ENCODE assay signal across 20 cellular contexts in the genomic region with DNA sequence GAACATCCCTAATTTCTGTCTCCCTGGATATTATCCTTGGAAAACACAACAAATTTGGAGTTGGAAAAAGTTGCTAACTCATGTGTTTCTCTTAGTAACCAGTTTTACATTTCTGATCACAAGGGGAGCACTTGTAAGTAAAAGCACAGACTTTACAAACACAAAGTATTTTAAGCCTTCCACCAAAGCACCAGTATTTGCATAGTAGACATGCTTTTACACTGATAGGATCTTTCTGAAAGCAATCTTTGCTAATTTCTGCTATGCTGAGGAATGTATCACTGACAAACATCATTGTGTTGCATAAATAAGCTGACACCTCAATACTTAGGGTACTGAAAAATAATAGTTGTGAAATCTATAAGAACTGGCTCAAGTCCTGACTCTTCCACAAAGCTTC.
DNase-seq lines count a peak whose midpoint lies in the region; ATAC-seq, FAIRE-seq and TF ChIP-seq lines count a peak whose summit lies in the region.
"Had no signal": no experiment of that assay in that cellular context is flagged by ENCODE, and none has a peak within 500 bp of the region (broad histone marks: within the 10 kb centered on the region; RNA-seq: fewer than 3 reads in every experiment).

No MANE protein-coding gene starts in this region.

- no peak overlapping the region for H3K14ac ChIP-seq in mesenchymal stem cell (ENCODE audit: low read length in 2 of 2)

- H3K4me1 ChIP-seq in A549 = peaks cover 30% of the 10 kb centered on the region
- peaks cover 29% of the 10 kb centered on the region for H3K4me1 ChIP-seq in GM23338 (ENCODE audit: insufficient read depth)
- no peaks in the 10 kb centered on the region for H3K4me1 ChIP-seq in mesenchymal stem cell (ENCODE audit: control insufficient read depth, insufficient read depth, low read depth, low read length)
- H3K4me1 ChIP-seq in right cardiac atrium (ENCODE audit: control insufficient read depth, insufficient read depth, low read length) = peaks cover 1% of the 10 kb centered on the region
- H3K4me1 ChIP-seq: SJCRH30 had no signal

- H3K4me2 ChIP-seq in A549 (no peak overlapping the region), GM23338 (no peak overlapping the region), mesenchymal stem cell (ENCODE audit: low read length, poor library complexity, severe bottlenecking) (no peak overlapping the region)

- H3K4me1 Mint-ChIP-seq in GM23338 = peaks cover 32% of the 10 kb centered on the region
- no peaks in the 10 kb centered on the region for H3K4me1 Mint-ChIP-seq in activated T-cell treated with anti-CD3 and anti-CD28 coated beads, Interleukin-2, amount 50 U/mL, for 72 hours (ENCODE audit: low read depth)
- H3K4me1 Mint-ChIP-seq: CD14-positive monocyte had no signal

- TF ChIP-seq RAD21 in A549 (conservative IDR thresholded peaks at IDR 0.05 in 1 of 2, IDR thresholded peaks at IDR 0.05 in 1 of 2) = no peak

- no peaks in the 10 kb centered on the region for H3K9me3 Mint-ChIP-seq in GM23338
- H3K9me3 Mint-ChIP-seq in activated T-cell treated with anti-CD3 and anti-CD28 coated beads, Interleukin-2, amount 50 U/mL, for 72 hours = peaks cover 0 to 3% of the 10 kb centered on the region in 2 donors

- TF ChIP-seq EP300 in A549 (IDR thresholded peaks at IDR 0.05) = no peak

- H2BK12ac ChIP-seq in mesenchymal stem cell (ENCODE audit: low read length in 2 of 2) = no peak overlapping the region

- H2AK5ac ChIP-seq in mesenchymal stem cell (ENCODE audit: low read length, severe bottlenecking) = no peak overlapping the region

- H3K9ac ChIP-seq in mesenchymal stem cell (ENCODE audit: low read length) = no peak overlapping the region

- no peaks in the 10 kb centered on the region for H3K9me2 ChIP-seq in GM23338 (ENCODE audit: insufficient read depth)

- peaks cover 1% of the 10 kb centered on the region for H3K27me3 Mint-ChIP-seq in GM23338 (ENCODE audit: insufficient read depth, low read depth, poor library complexity)
- H3K27me3 Mint-ChIP-seq in activated T-cell treated with anti-CD3 and anti-CD28 coated beads, Interleukin-2, amount 50 U/mL, for 72 hours (ENCODE audit: low read depth) = no peaks in the 10 kb centered on the region

- no peaks in the 10 kb centered on the region for H3K9me3 ChIP-seq in A549
- H3K9me3 ChIP-seq in mesenchymal stem cell (ENCODE audit: control insufficient read depth, low read length) = no peaks in the 10 kb centered on the region
- H3K9me3 ChIP-seq in right cardiac atrium (ENCODE audit: control insufficient read depth, low read length) = no peaks in the 10 kb centered on the region
- H3K9me3 ChIP-seq: SJCRH30 had no signal

- no peak overlapping the region for H2AFZ ChIP-seq in GM23338
- H2AFZ ChIP-seq in mesenchymal stem cell (ENCODE audit: low read depth, low read length) = no peak overlapping the region

- FAIRE-seq in A549 (lab: Jason Lieb, UNC) = no peak

- no peak overlapping the region for H3K18ac ChIP-seq in mesenchymal stem cell (ENCODE audit: low read depth in 1 of 2, low read length in 2 of 2)

- DNase-seq in A549 (ENCODE audit: low read depth in 1 of 2, low spot score in 1 of 2) (no peak), GM23338 (ENCODE audit: low spot score) (no peak), choroid plexus epithelial cell (ENCODE audit: low read depth) (peak; percentile 49), mesenchymal stem cell (peak; percentile 48), right cardiac atrium (no peak), DMS79 treated with DMSO at 0.1 percent for 48 hours (lab: John Stamatoyannopoulos, UW) (no peak)
- no peak for DNase-seq in activated T-cell treated with anti-CD3 and anti-CD28 coated beads, Interleukin-2, amount 50 U/mL, for 72 hours
- DNase-seq: 8988T, DMS 273 treated with DMSO at 0.1 percent for 48 hours, KG1, NCI-H1048, NCI-H1436 treated with DMSO at 0.1 percent for 48 hours, NCI-H2081, NCI-H510A, NCI-H774, PC-3, SJCRH30 had no signal

- no peak overlapping the region for H3K23ac ChIP-seq in mesenchymal stem cell (ENCODE audit: low read length in 2 of 2)

- H3K4me3 ChIP-seq in A549 (no peak overlapping the region), GM23338 (no peak overlapping the region), choroid plexus epithelial cell (ENCODE audit: low read depth, low read length) (no peak overlapping the region), mesenchymal stem cell (ENCODE audit: insufficient read depth in 1 of 2, low read depth in 1 of 2, low read length in 2 of 2) (no peak overlapping the region), right cardiac atrium (ENCODE audit: low read length) (no peak overlapping the region)
- H3K4me3 ChIP-seq: SJCRH30 had no signal

- peaks cover 24% of the 10 kb centered on the region for H3K36me3 Mint-ChIP-seq in GM23338 (ENCODE audit: low read depth)
- no peaks in the 10 kb centered on the region for H3K36me3 Mint-ChIP-seq in activated T-cell treated with anti-CD3 and anti-CD28 coated beads, Interleukin-2, amount 50 U/mL, for 72 hours (ENCODE audit: insufficient read depth in 2 of 2)
- H3K36me3 Mint-ChIP-seq: CD14-positive monocyte had no signal

- CTCF ChIA-PET in A549 (lab: Yijun Ruan, JAX) = no interaction called here

- no peak overlapping the region for H4K8ac ChIP-seq in mesenchymal stem cell (ENCODE audit: low read length)

- no peak overlapping the region for H3K4me3 Mint-ChIP-seq in GM23338
- H3K4me3 Mint-ChIP-seq in activated T-cell treated with anti-CD3 and anti-CD28 coated beads, Interleukin-2, amount 50 U/mL, for 72 hours = no peak overlapping the region
- H3K4me3 Mint-ChIP-seq: CD14-positive monocyte had no signal

- H2BK120ac ChIP-seq in mesenchymal stem cell (ENCODE audit: low read depth, low read length) = no peak overlapping the region

- POLR2A ChIA-PET in A549 (lab: Yijun Ruan, JAX) = no interaction called here

- peaks cover 2% of the 10 kb centered on the region for H3K79me1 ChIP-seq in mesenchymal stem cell (replicated peaks; ENCODE audit: low read length, poor library complexity, severe bottlenecking)

- H3K27ac Mint-ChIP-seq in GM23338 = peak overlapping the region; percentile 83; the same call in 1 of the 2 replicates
- H3K27ac Mint-ChIP-seq in activated T-cell treated with anti-CD3 and anti-CD28 coated beads, Interleukin-2, amount 50 U/mL, for 72 hours = no peak overlapping the region
- H3K27ac Mint-ChIP-seq: CD14-positive monocyte had no signal

- H3K4ac ChIP-seq in mesenchymal stem cell (ENCODE audit: low read depth in 1 of 2, low read length in 2 of 2) = no peak overlapping the region

- H3K27ac ChIP-seq in A549 (peak overlapping the region in 1 of 2 experiments; percentile 22; a peak in 3 of 6 replicates), GM23338 (ENCODE audit: low read depth) (no peak overlapping the region), mesenchymal stem cell (ENCODE audit: low read length, poor library complexity, severe bottlenecking) (no peak overlapping the region), right cardiac atrium (ENCODE audit: low read length) (no peak overlapping the region)
- H3K27ac ChIP-seq: SJCRH30 had no signal

- H3K79me2 ChIP-seq in GM23338 (replicated peaks; ENCODE audit: insufficient read depth) = peaks cover 14% of the 10 kb centered on the region; the same call in 1 of the 2 replicates

- intact Hi-C loops in right cardiac atrium (cut with DNase I) = loop anchor here in 1 of 4 donors (5.0 kb wide), 1 partner anchor 37 kb away; no protein-coding TSS in a partner anchor

- H2BK15ac ChIP-seq in mesenchymal stem cell (ENCODE audit: low read depth, poor library complexity, severe bottlenecking) = no peak overlapping the region

- H4K91ac ChIP-seq in mesenchymal stem cell (ENCODE audit: low read length) = no peak overlapping the region

- TF ChIP-seq CTCF in A549 (IDR thresholded peaks at IDR 0.05) (no peak), GM23338 (conservative IDR thresholded peaks at IDR 0.05; ENCODE audit: low read depth in 2 of 2) (no peak), choroid plexus epithelial cell (conservative IDR thresholded peaks at IDR 0.05; ENCODE audit: low read depth, low read length) (no peak)

- no peaks in the 10 kb centered on the region for H3F3A ChIP-seq in GM23338 (replicated peaks; ENCODE audit: low read depth)

- H3K36me3 ChIP-seq in GM23338 (ENCODE audit: insufficient read depth) (no peaks in the 10 kb centered on the region), mesenchymal stem cell (ENCODE audit: control insufficient read depth in 1 of 2, insufficient read depth in 2 of 2, low read depth in 1 of 2, low read length in 2 of 2) (no peaks in the 10 kb centered on the region)

- TF ChIP-seq POLR2A in A549 (IDR thresholded peaks at IDR 0.05; ENCODE audit: low read length) = no peak

- H3K27me3 ChIP-seq in GM23338 (ENCODE audit: insufficient read depth) (no peaks in the 10 kb centered on the region), mesenchymal stem cell (ENCODE audit: control insufficient read depth in 1 of 2, insufficient read depth in 1 of 2, low read length in 2 of 2) (no peaks in the 10 kb centered on the region), right cardiac atrium (ENCODE audit: control insufficient read depth, insufficient read depth) (no peaks in the 10 kb centered on the region)
- H3K27me3 ChIP-seq: SJCRH30 had no signal

- H4K20me1 ChIP-seq in GM23338 (replicated peaks; ENCODE audit: insufficient read depth) = no peaks in the 10 kb centered on the region

- H2BK5ac ChIP-seq in mesenchymal stem cell (ENCODE audit: low read depth, low read length, poor library complexity, severe bottlenecking) = no peak overlapping the region

- no peak for ATAC-seq in A549
- ATAC-seq in GM23338 = no peak
- no peak for ATAC-seq in activated T-cell treated with anti-CD3 and anti-CD28 coated beads, Interleukin-2, amount 50 U/mL, for 72 hours (replicated peaks in 1 of 2)
- no peak for ATAC-seq in GM18502 (IDR thresholded peaks at IDR 0.05; ENCODE audit: poor library complexity, unreplicated experiment)
- ATAC-seq in right cardiac atrium = no peak
- ATAC-seq: HCT116, PC-3 had no signal

TF ChIP-seq in A549, 52 proteins besides CTCF, POLR2A, EP300 and RAD21:
- peak; percentile 28 for TF ChIP-seq MAFK (IDR thresholded peaks at IDR 0.05; ENCODE audit: partially characterized antibody)
- no peak for TF ChIP-seq ZC3H11A (IDR thresholded peaks at IDR 0.05)
- TF ChIP-seq POLR2AphosphoS2 (conservative IDR thresholded peaks at IDR 0.05; ENCODE audit: low read length) = no peak
- TF ChIP-seq NFE2L2 (conservative IDR thresholded peaks at IDR 0.05; ENCODE audit: low read length) = no peak
- TF ChIP-seq NR3C1 (IDR thresholded peaks at IDR 0.05) = no peak
- TF ChIP-seq RNF2 (IDR thresholded peaks at IDR 0.05; ENCODE audit: borderline replicate concordance, low read depth) = no peak
- TF ChIP-seq RFX5 (IDR thresholded peaks at IDR 0.05) = no peak

TF ChIP-seq in GM23338, 12 proteins besides CTCF, POLR2A, EP300 and RAD21 (continues in another document):
- no peak for TF ChIP-seq EZH2 (IDR thresholded peaks at IDR 0.05; ENCODE audit: low read depth, unreplicated experiment)
- TF ChIP-seq JUNB (IDR thresholded peaks at IDR 0.05; ENCODE audit: unreplicated experiment) = no peak
- TF ChIP-seq POLR2AphosphoS5 (IDR thresholded peaks at IDR 0.05; ENCODE audit: low read depth) = no peak

Comparison
In these comparisons a context has a peak if more than half of its experiments do, and no peak if none do; other contexts are left out.
1. DNase-seq: peak in choroid plexus epithelial cell (single experiment) and mesenchymal stem cell (single experiment); none in A549 (0 of 2), GM23338 (single experiment), activated T-cell treated with anti-CD3 and anti-CD28 coated beads, Interleukin-2, amount 50 U/mL, for 72 hours (0 of 2), right cardiac atrium (0 of 3) and DMS79 treated with DMSO at 0.1 percent for 48 hours (single experiment).